ENCODE assay signal across 8 cellular contexts in genomic region chr2:183038341-183039300, GRCh38. TPM values are rescaled to one million over a fixed set of nuclear protein-coding genes. Genes with fewer than 3 reads are reported as not detected.
DNase-seq lines count a peak whose midpoint lies in the region; ATAC-seq and TF ChIP-seq lines count a peak whose summit lies in the region.

A gene with protein sequence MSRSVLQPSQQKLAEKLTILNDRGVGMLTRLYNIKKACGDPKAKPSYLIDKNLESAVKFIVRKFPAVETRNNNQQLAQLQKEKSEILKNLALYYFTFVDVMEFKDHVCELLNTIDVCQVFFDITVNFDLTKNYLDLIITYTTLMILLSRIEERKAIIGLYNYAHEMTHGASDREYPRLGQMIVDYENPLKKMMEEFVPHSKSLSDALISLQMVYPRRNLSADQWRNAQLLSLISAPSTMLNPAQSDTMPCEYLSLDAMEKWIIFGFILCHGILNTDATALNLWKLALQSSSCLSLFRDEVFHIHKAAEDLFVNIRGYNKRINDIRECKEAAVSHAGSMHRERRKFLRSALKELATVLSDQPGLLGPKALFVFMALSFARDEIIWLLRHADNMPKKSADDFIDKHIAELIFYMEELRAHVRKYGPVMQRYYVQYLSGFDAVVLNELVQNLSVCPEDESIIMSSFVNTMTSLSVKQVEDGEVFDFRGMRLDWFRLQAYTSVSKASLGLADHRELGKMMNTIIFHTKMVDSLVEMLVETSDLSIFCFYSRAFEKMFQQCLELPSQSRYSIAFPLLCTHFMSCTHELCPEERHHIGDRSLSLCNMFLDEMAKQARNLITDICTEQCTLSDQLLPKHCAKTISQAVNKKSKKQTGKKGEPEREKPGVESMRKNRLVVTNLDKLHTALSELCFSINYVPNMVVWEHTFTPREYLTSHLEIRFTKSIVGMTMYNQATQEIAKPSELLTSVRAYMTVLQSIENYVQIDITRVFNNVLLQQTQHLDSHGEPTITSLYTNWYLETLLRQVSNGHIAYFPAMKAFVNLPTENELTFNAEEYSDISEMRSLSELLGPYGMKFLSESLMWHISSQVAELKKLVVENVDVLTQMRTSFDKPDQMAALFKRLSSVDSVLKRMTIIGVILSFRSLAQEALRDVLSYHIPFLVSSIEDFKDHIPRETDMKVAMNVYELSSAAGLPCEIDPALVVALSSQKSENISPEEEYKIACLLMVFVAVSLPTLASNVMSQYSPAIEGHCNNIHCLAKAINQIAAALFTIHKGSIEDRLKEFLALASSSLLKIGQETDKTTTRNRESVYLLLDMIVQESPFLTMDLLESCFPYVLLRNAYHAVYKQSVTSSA (minus strand): TSS chr2:183038457. CDS start chr2:183038099, 358 bp downstream.

- H3K4me3 ChIP-seq in HFF-Myc (replicated peaks; ENCODE audit: low read depth, low read length) (peak within 1 kb of the TSS; percentile 79), retinal pigment epithelial cell (ENCODE audit: low read length) (peak within 1 kb of the TSS; percentile 90), aorta (ENCODE audit: low read length in 2 of 2) (peak within 1 kb of the TSS; percentile 91 to 98)

- no peaks in the 10 kb centered on the region for H3K36me3 Mint-ChIP-seq in brain

- peaks cover 42% of the 10 kb centered on the region for H3K4me1 Mint-ChIP-seq in brain

- H3K9me3 ChIP-seq in aorta (ENCODE audit: control insufficient read depth, low read length) = no peaks in the 10 kb centered on the region

- TF ChIP-seq CTCF in GM10266 (IDR thresholded peaks at IDR 0.05; ENCODE audit: control insufficient read depth, insufficient read depth, low read depth, missing control alignments) (peak; percentile 94), HFF-Myc (IDR thresholded peaks at IDR 0.05; ENCODE audit: low read depth, low read length, missing control alignments) (peak; percentile 36), brain (conservative IDR thresholded peaks at IDR 0.05) (peak in 1 of 2 experiments; percentile 83), retinal pigment epithelial cell (conservative IDR thresholded peaks at IDR 0.05; ENCODE audit: low read depth, low read length) (peak; percentile 53)

- H3K27ac Mint-ChIP-seq in brain = peak within 1 kb of the TSS; percentile 93 to 97 (median 96)

- peak within 1 kb of the TSS; percentile 81 to 99 for H3K27ac ChIP-seq in aorta (ENCODE audit: low read depth in 1 of 2, low read length in 2 of 2)

- H3K36me3 ChIP-seq in aorta (ENCODE audit: control insufficient read depth in 1 of 2, insufficient read depth in 2 of 2, low read length in 1 of 2) = no peaks in the 10 kb centered on the region

- DNase-seq in GM10266 (ENCODE audit: extremely low spot score) = peak; percentile 91
- DNase-seq in HFF-Myc (ENCODE audit: extremely low read depth, low read depth) = peak; percentile 14
- DNase-seq in NCI-H1105 treated with DMSO at 0.1 percent for 48 hours (lab: John Stamatoyannopoulos, UW) = peak; percentile 78
- DNase-seq in UCSD-AML1 (lab: John Stamatoyannopoulos, UW; ENCODE audit: unreplicated experiment) = peak; percentile 86
- peak; percentile 23 for DNase-seq in iPS DF 19.7 (ENCODE audit: low read depth, low spot score)
- no peak for DNase-seq in retinal pigment epithelial cell (ENCODE audit: low read depth)
- peak; percentile 91 to 97 for DNase-seq in aorta

- intact Hi-C loops in aorta (cut with DNase I) = loop anchor here (2.0 kb wide), 2 partner anchors 36 to 40 kb away; partner anchors contain the start of gene DUSP19 (in 1 of the 2)

- H3K27me3 Mint-ChIP-seq in brain = peaks cover 33% of the 10 kb centered on the region

- H3K27me3 ChIP-seq in aorta (ENCODE audit: control insufficient read depth in 1 of 2, insufficient read depth in 2 of 2, low read length in 1 of 2) = no peaks in the 10 kb centered on the region

- no peaks in the 10 kb centered on the region for H3K9me3 Mint-ChIP-seq in brain

- H3K4me3 Mint-ChIP-seq in brain = peak within 1 kb of the TSS; percentile 84 to 94 (median 91)

- H3K4me1 ChIP-seq in aorta (ENCODE audit: control insufficient read depth in 1 of 2, insufficient read depth in 2 of 2, low read length in 2 of 2) = no peaks in the 10 kb centered on the region

- 1% methylated on average over 35 to 68 of the region's 68 CpGs for WGBS in aorta, 2 donors

- peak; percentile 98 for ATAC-seq in aorta (ENCODE audit: low FRiP score)

RNA-seq across cellular contexts. Expression of the gene that starts here (rescaled TPM):
- polyA plus RNA-seq in brain (ENCODE audit: insufficient read depth, low read depth, low replicate concordance) = 40.4 TPM
- 100 to 1,000 TPM; 192 to 207 TPM for total RNA-seq in aorta
- 10 to 100 TPM; 73.0 to 75.8 TPM for polyA plus RNA-seq in aorta
